In the genomic region with DNA sequence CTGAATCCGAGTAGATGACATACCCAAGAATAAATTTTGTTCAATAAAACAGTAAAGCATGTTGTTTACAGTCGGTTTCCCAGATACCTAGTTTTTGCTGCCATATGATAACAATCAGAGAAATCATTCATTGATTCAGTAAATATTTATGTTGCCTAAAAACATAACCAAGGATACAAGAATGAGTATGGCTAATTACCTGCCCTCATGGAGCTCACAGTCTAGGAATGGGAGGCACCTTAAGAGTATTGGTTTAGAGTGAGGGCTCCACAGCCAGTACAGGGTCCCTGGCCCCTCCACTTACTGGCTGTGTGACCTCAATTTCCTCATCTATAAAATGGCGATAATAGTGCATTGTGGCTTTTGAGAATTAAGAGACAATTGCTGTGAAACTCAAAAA, we compare ENCODE assay signal across 9 cellular contexts. TPM values are rescaled to one million over a fixed set of nuclear protein-coding genes. Genes with fewer than 3 reads are reported as not detected.
A peak's percentile ranks its signal among the peaks of the same experiment; 100 is the strongest.
DNase-seq lines count a peak whose midpoint lies in the region; ATAC-seq and TF ChIP-seq lines count a peak whose summit lies in the region.
"Had no signal": no experiment of that assay in that cellular context is flagged by ENCODE, and none has a peak within 500 bp of the region (broad histone marks: within the 10 kb centered on the region; RNA-seq: fewer than 3 reads in every experiment).

No MANE protein-coding gene starts in this region.

- no peak for DNase-seq in AG09309 (ENCODE audit: low read depth)
- DNase-seq in Karpas-422, result no peak
- no peak for DNase-seq in dorsolateral prefrontal cortex
- DNase-seq in natural killer cell, result no peak
- no peak for DNase-seq in stimulated activated CD4-positive, alpha-beta T cell treated with anti-CD3 and anti-CD28 coated beads, Interleukin-2, amount 100 ng/mL, for 48 hours
- no peak for DNase-seq in pons (ENCODE audit: low spot score)
- no peak for DNase-seq in GM13977 (ENCODE audit: low spot score)
- DNase-seq: NCI-H2107 had no signal

- in situ Hi-C loops in GM13977 (cut with MboI; ENCODE audit: low pct_unique_long_range_greater_than_20kb, low sequenced_read_pairs, unreplicated experiment), result no loop called here

- ATAC-seq in natural killer cell (no peak), HG03354 (IDR thresholded peaks at IDR 0.05; ENCODE audit: poor library complexity, severe bottlenecking, unreplicated experiment) (no peak)

- peaks cover 55% of the 10 kb centered on the region for H3K36me3 ChIP-seq in Karpas-422 (ENCODE audit: insufficient read depth, low read length)

- H3K27me3 Mint-ChIP-seq in natural killer cell (ENCODE audit: low read depth in 2 of 2), result no peaks in the 10 kb centered on the region

- H4K20me1 ChIP-seq in Karpas-422 (ENCODE audit: insufficient read depth, low read depth, low read length), result 0 out of 2 replicates have a peak, but pooled peaks cover 20% of the 10 kb centered on the region

- H3K27me3 ChIP-seq in Karpas-422 (ENCODE audit: low read length) (no peaks in the 10 kb centered on the region), dorsolateral prefrontal cortex (no peaks in the 10 kb centered on the region)

- H3K27ac ChIP-seq in Karpas-422 (ENCODE audit: low read length), result peak overlapping the region; percentile 55; the same call in 1 of the 2 replicates
- peak overlapping the region in 8 of 59 donors; percentile 72 to 94 (median 90) for H3K27ac ChIP-seq in dorsolateral prefrontal cortex

- peaks cover 97% of the 10 kb centered on the region for H3K79me2 ChIP-seq in Karpas-422 (ENCODE audit: low read length)

- H3K9me2 ChIP-seq in Karpas-422 (replicated peaks; ENCODE audit: insufficient read depth, low read length), result 0 out of 2 replicates have a peak, but pooled peaks cover 5% of the 10 kb centered on the region

- H3K4me3 Mint-ChIP-seq in natural killer cell, result peak overlapping the region; percentile 99

- H3K4me3 ChIP-seq in AG09309 (ENCODE audit: control insufficient read depth, low read depth, low read length) (peak overlapping the region; percentile 99), Karpas-422 (ENCODE audit: low read length) (peak overlapping the region; percentile 95), dorsolateral prefrontal cortex (peak overlapping the region; percentile 72 to 100 (median 93))

- H3K4me1 Mint-ChIP-seq in natural killer cell, result peaks cover 83 to 85% of the 10 kb centered on the region in 2 donors

- H2AFZ ChIP-seq in Karpas-422 (ENCODE audit: low read length), result no peak overlapping the region

- peak overlapping the region; percentile 77 for H3K4me2 ChIP-seq in Karpas-422 (ENCODE audit: low read depth, low read length, poor library complexity, severe bottlenecking)

- TF ChIP-seq CTCF in AG09309 (IDR thresholded peaks at IDR 0.05; ENCODE audit: control insufficient read depth, insufficient read depth, low read depth, low read length, missing control alignments) (no peak), dorsolateral prefrontal cortex (IDR thresholded peaks at IDR 0.05 in 54 of 56, conservative IDR thresholded peaks at IDR 0.05 in 2 of 56; ENCODE audit: low read depth in 1 of 56, partially characterized antibody in 56 of 56) (no peak), natural killer cell (IDR thresholded peaks at IDR 0.05) (no peak), GM13977 (IDR thresholded peaks at IDR 0.05; ENCODE audit: extremely low read depth, insufficient read depth, missing control alignments) (no peak)

- H3K9ac ChIP-seq in Karpas-422 (ENCODE audit: low read length), result peak overlapping the region; percentile 94

- intact Hi-C loops in dorsolateral prefrontal cortex (cut with DNase I) (no loop called here), natural killer cell (cut with micrococcal nuclease) (no loop called here)

- no peaks in the 10 kb centered on the region for H3K9me3 Mint-ChIP-seq in natural killer cell

- H3K36me3 Mint-ChIP-seq in natural killer cell, result no peaks in the 10 kb centered on the region

- H3K9me3 ChIP-seq in Karpas-422 (ENCODE audit: low read length), result no peaks in the 10 kb centered on the region

- H3K4me1 ChIP-seq in Karpas-422 (ENCODE audit: low read length), result peaks cover 33% of the 10 kb centered on the region

- peak overlapping the region; percentile 97 to 100 for H3K27ac Mint-ChIP-seq in natural killer cell

RNA-seq across cellular contexts. Expression of gene ATP5PB, which starts 0.9 kb away (rescaled TPM):
- total RNA-seq in Karpas-422 (2014; rRNA removed; shearing (Covaris generic); ENCODE audit: low replicate concordance), result 362 and 590 TPM in 2 replicates
- 100 to 1,000 TPM; 111 to 247 (median 179) TPM for total RNA-seq in dorsolateral prefrontal cortex
- total RNA-seq in natural killer cell, result 100 to 1,000 TPM; 105 to 115 (median 105) TPM

RNA-seq across cellular contexts. Expression of gene WDR77, which starts 1.1 kb away (rescaled TPM):
- 58.0 and 59.7 TPM in 2 replicates for total RNA-seq in Karpas-422 (2014; rRNA removed; shearing (Covaris generic); ENCODE audit: low replicate concordance)
- total RNA-seq in dorsolateral prefrontal cortex, result 10 to 100 TPM; 13.6 to 29.7 (median 21.9) TPM
- total RNA-seq in natural killer cell, result 10 to 100 TPM; 15.5 to 20.8 (median 17.8) TPM

RNA-seq across cellular contexts. Expression of gene OVGP1, which starts 22.6 kb away (rescaled TPM):
- total RNA-seq in Karpas-422 (2014; rRNA removed; shearing (Covaris generic); ENCODE audit: low replicate concordance), result 0.90 and 1.3 TPM in 2 replicates
- total RNA-seq in dorsolateral prefrontal cortex (10 to 100 TPM in 74 of 120 experiments, 1 to 10 TPM in 46; 4.7 to 23.9 (median 11.0) TPM), natural killer cell (1 to 10 TPM; 2.1 to 5.2 (median 4.1) TPM)

RNA-seq across cellular contexts. Expression of gene C1orf162, which starts 23.6 kb away (rescaled TPM):
- total RNA-seq in Karpas-422 (2014; rRNA removed; shearing (Covaris generic); ENCODE audit: low replicate concordance), result 0.29 and 0.48 TPM in 2 replicates
- total RNA-seq in dorsolateral prefrontal cortex (10 to 100 TPM in 62 of 120 experiments, 1 to 10 TPM in 58; 3.8 to 34.3 (median 10.2) TPM), natural killer cell (100 to 1,000 TPM in 2 of 3 donors, 10 to 100 TPM in 1; 85.2 to 147 (median 106) TPM)

RNA-seq across cellular contexts. Expression of gene ADORA3, which starts 53.2 kb away (rescaled TPM):
- not detected in 2 replicates for total RNA-seq in Karpas-422 (2014; rRNA removed; shearing (Covaris generic); ENCODE audit: low replicate concordance)
- total RNA-seq in dorsolateral prefrontal cortex (10 to 100 TPM in 39 of 120 experiments, 1 to 10 TPM in 80, under 1 TPM in 1; 0.57 to 20.1 (median 8.2) TPM), natural killer cell (under 1 TPM in 1 of 3 donors, not detected in 2; 0.40 TPM)
